Comparison of ENCODE assay signal across 8 cellular contexts in the genomic region with DNA sequence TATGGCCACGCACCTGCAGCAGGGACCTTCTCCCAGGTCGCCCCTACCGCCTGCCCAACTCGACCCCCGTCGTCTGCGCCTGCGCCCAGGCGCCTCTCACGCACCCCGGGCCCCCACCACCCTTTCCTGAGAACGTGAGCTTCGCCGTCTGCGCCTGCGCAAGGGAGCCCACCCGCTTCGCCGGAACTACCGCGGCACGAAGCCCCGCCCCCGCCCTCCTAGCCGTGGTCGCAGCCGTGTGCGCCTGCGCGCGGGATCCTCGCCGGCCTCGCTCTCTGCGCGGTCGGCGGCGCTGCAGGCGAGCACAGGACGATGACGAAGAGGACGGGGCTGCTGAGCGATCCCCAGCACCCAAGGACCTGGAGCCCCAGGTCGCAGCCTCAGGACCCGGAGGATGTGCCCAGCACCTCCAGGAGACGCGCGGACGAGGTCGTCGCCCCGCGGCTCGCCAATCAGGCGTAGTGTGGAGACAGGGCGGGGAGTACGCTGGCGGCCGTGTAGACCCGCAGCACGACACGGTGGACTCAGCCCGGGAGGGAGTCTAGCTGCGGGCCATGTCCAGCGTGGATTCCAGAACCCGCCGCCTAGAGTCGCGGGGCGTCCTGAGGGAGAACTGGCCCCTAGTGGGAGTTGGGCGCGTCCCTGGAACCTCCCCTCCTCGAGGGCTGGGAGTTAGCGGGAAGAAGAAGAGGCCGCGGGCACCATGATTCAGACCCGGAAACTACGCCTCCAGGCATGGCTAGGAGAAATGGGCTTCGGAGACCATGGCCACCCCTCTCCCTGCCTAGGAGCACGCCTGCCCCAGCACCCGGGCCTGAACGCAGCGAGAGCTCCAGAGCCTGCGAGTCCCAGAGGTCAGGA.
DNase-seq lines count a peak whose midpoint lies in the region; ATAC-seq and TF ChIP-seq lines count a peak whose summit lies in the region.

No MANE protein-coding gene starts in this region.

- no peak for ATAC-seq in HG03045 (IDR thresholded peaks at IDR 0.05; ENCODE audit: unreplicated experiment)
- no peak for ATAC-seq in HG03039 (IDR thresholded peaks at IDR 0.05; ENCODE audit: unreplicated experiment)

- no peak for TF ChIP-seq CTCF in HFFc6 (IDR thresholded peaks at IDR 0.05)

- H3K4me3 Mint-ChIP-seq in HFFc6: peak overlapping the region; percentile 85

- H3K9me3 Mint-ChIP-seq in HFFc6: peaks cover 9% of the 10 kb centered on the region; the same call in 1 of the 2 replicates

- H3K4me1 Mint-ChIP-seq in HFFc6 (ENCODE audit: low read depth): peaks cover 33% of the 10 kb centered on the region

- H3K27ac Mint-ChIP-seq in HFFc6: peak overlapping the region; percentile 57; the same call in 1 of the 2 replicates

- H3K36me3 Mint-ChIP-seq in HFFc6 (ENCODE audit: low read depth): peaks cover 7% of the 10 kb centered on the region

- peaks cover 4% of the 10 kb centered on the region; the same call in 1 of the 2 replicates for H3K27me3 Mint-ChIP-seq in HFFc6 (ENCODE audit: insufficient read depth)

- no peak for DNase-seq in HFFc6
- DNase-seq in activated CD8-positive, alpha-beta memory T cell treated with anti-CD3 and anti-CD28 coated beads for 24 hours: peak; percentile 91
- DNase-seq in ecto neural progenitor cell (ENCODE audit: low spot score): peak; percentile 55
- peak; percentile 91 for DNase-seq in mesenteric fat pad (ENCODE audit: low spot score)
- peak; percentile 53 for DNase-seq in stimulated activated CD8-positive, alpha-beta memory T cell treated with anti-CD3 and anti-CD28 coated beads, Interleukin-2, amount 100 ng/mL, for 1 hour (ENCODE audit: low read depth in 2 of 2)
- no peak for DNase-seq in NCI-H1092 treated with DMSO at 0.1 percent for 48 hours (lab: John Stamatoyannopoulos, UW)

Comparison
In these comparisons a context has a peak if more than half of its experiments do, and no peak if none do; other contexts are left out.
1. DNase-seq: peak in activated CD8-positive, alpha-beta memory T cell treated with anti-CD3 and anti-CD28 coated beads for 24 hours (single experiment), ecto neural progenitor cell (single experiment), mesenteric fat pad (single experiment) and stimulated activated CD8-positive, alpha-beta memory T cell treated with anti-CD3 and anti-CD28 coated beads, Interleukin-2, amount 100 ng/mL, for 1 hour (2 of 2); none in HFFc6 (single experiment) and NCI-H1092 treated with DMSO at 0.1 percent for 48 hours (single experiment).